ENCODE assay signal across 12 cellular contexts in the genomic region with DNA sequence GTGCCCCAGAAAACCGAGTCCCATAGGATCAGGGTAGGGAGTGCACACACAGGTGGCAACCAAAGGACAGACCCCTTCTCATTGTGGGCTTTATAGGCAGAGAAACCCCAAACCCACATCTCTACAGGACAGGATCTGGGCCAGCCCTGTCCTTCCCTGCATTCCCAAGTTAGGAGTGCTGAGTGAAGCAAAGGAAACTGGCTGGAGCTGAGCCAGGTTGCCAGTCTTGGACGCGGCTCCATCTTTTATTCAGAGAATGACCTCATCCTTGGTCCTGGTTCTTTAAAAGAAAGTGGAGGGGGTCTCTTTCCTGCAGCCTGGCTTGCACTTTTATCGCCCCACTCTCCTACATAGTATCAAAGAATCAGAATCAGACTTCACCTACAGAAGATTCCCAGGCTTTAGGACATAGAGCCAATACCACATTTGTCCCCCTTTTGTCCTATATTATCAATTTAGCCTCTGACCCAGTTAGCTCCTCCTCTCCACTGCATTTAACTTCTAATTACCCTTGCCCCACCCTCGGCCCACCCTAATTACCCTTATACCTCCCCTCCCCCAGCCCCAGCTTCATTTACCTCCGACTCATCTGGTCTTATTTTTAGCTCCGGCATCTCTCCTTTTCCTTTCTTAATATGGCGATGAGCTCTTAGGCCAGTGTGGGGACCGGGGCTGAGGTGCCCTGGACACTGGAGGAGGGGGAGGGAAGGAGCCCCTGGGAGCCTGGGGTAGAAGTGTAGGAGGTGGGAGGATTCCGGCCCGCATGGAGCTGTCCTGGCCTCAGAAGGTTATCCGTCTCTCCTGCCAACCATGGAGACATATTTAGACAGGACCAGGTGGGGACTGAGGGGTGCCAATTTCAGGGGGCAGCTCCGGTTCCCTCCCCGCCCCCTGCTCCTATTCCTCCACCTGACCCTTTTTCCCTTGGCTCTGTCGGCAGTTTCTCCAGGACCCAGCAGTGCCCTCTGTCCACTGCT. TPM values are rescaled to one million over a fixed set of nuclear protein-coding genes. Genes with fewer than 3 reads are reported as not detected.
DNase-seq lines count a peak whose midpoint lies in the region; ATAC-seq and TF ChIP-seq lines count a peak whose summit lies in the region.
"Had no signal": no experiment of that assay in that cellular context is flagged by ENCODE, and none has a peak within 500 bp of the region (broad histone marks: within the 10 kb centered on the region; RNA-seq: fewer than 3 reads in every experiment).

A gene (plus strand): TSS at position 927 of the 977 bp plus-strand sequence. CDS start 177 bp downstream, outside the sequence.

- 58 to 64% (median 61%) methylated on average over 15 of the region's 15 CpGs for WGBS in adrenal gland, 4 donors
- 30 to 36% (median 32%) methylated on average over 15 of the region's 15 CpGs for WGBS in heart left ventricle, 4 donors

- H3K4me1 ChIP-seq in adrenal gland (replicated peaks in 1 of 2) (peaks cover 7 to 9% of the 10 kb centered on the region in 2 donors), heart left ventricle (peaks cover 0 to 42% (median 21%) of the 10 kb centered on the region in 12 donors), gastrocnemius medialis (peaks cover 56 to 66% of the 10 kb centered on the region in 2 donors)

- no peak for TF ChIP-seq POLR2A in adrenal gland (IDR thresholded peaks at IDR 0.05)
- no peak for TF ChIP-seq POLR2A in heart left ventricle (IDR thresholded peaks at IDR 0.05)
- TF ChIP-seq POLR2A in gastrocnemius medialis (IDR thresholded peaks at IDR 0.05): peak in 1 of 2 donors; percentile 64

- intact Hi-C loops in adrenal gland (cut with DNase I): loop anchor here (5.0 to 10.0 kb wide), 4 partner anchors 55 to 185 kb away; no protein-coding TSS in a partner anchor
- intact Hi-C loops in heart left ventricle (cut with DNase I): loop anchor here in 8 of 10 donors (2.0 to 10.0 kb wide), 12 partner anchors 29 to 187 kb away; a partner anchor contains a TSS
- intact Hi-C loops in gastrocnemius medialis (cut with DNase I; ENCODE audit: low total_unique reads): loop anchor here (2.0 to 5.0 kb wide), 3 partner anchors 21 to 152 kb away; a partner anchor contains a TSS

- no peaks in the 10 kb centered on the region for H3K9me3 ChIP-seq in adrenal gland (replicated peaks in 1 of 3)
- H3K9me3 ChIP-seq in heart left ventricle: no peaks in the 10 kb centered on the region
- no peaks in the 10 kb centered on the region for H3K9me3 ChIP-seq in gastrocnemius medialis

- H3K27ac ChIP-seq in adrenal gland (no peak within 1 kb of the TSS), heart left ventricle (peak within 1 kb of the TSS in 11 of 12 donors; percentile 2 to 85 (median 71)), gastrocnemius medialis (peak within 1 kb of the TSS; percentile 90 to 95 (median 92))

- ATAC-seq in heart left ventricle (peak; percentile 16 to 60 (median 42)), gastrocnemius medialis (peak; percentile 52 to 58), HG03342 (IDR thresholded peaks at IDR 0.05; ENCODE audit: unreplicated experiment) (no peak), HG02759 (IDR thresholded peaks at IDR 0.05; ENCODE audit: unreplicated experiment) (no peak)
- ATAC-seq: activated T-helper 17 cell treated with anti-CD3 and anti-CD28 coated beads, Interleukin-2, amount 50 U/mL, for 72 hours; left colon had no signal

- H3K27me3 ChIP-seq in adrenal gland: no peaks in the 10 kb centered on the region
- no peaks in the 10 kb centered on the region for H3K27me3 ChIP-seq in heart left ventricle
- H3K27me3 ChIP-seq in gastrocnemius medialis: no peaks in the 10 kb centered on the region

- in situ Hi-C loops in gastrocnemius medialis (cut with MboI; ENCODE audit: low sequenced_read_pairs in 4 of 4): loop anchor here in 3 of 4 donors (5.0 to 10.0 kb wide), 5 partner anchors 57 to 185 kb away; no protein-coding TSS in a partner anchor

- no peak within 1 kb of the TSS for H3K4me3 ChIP-seq in adrenal gland
- peak within 1 kb of the TSS in 5 of 12 donors; percentile 1 to 34 (median 16) for H3K4me3 ChIP-seq in heart left ventricle
- peak within 1 kb of the TSS; percentile 41 to 54 (median 47) for H3K4me3 ChIP-seq in gastrocnemius medialis

- H3K36me3 ChIP-seq in adrenal gland (replicated peaks in 1 of 2) (no peaks in the 10 kb centered on the region), heart left ventricle (no peaks in the 10 kb centered on the region), gastrocnemius medialis (peaks cover 0 to 11% of the 10 kb centered on the region in 2 donors)

- DNase-seq in ELR (ENCODE audit: low read depth): peak; percentile 43
- peak in 4 of 7 donors; percentile 38 to 72 (median 62) for DNase-seq in adrenal gland
- peak in 4 of 5 donors; percentile 62 to 78 (median 74) for DNase-seq in heart left ventricle
- peak; percentile 45 to 86 for DNase-seq in gastrocnemius medialis
- DNase-seq in iPS-NIHi7 (ENCODE audit: extremely low spot score): no peak
- no peak for DNase-seq in SIG-M5 treated with dmso at 0.1 percent for 504 hours (lab: John Stamatoyannopoulos, UW; ENCODE audit: unreplicated experiment)
- DNase-seq: activated CD4-positive, CD25-positive, alpha-beta regulatory T cell treated with anti-CD3 and anti-CD28 coated beads, Interleukin-2, amount 50 U/mL, for 72 hours; left colon; stimulated activated CD4-positive, alpha-beta T cell treated with anti-CD3 and anti-CD28 coated beads, Interleukin-1b, Interleukin-23, amount 100 ng/mL, for 48 hours had no signal

- TF ChIP-seq CTCF in adrenal gland (IDR thresholded peaks at IDR 0.05) (no peak), heart left ventricle (IDR thresholded peaks at IDR 0.05) (no peak), gastrocnemius medialis (IDR thresholded peaks at IDR 0.05 in 4 of 5, conservative IDR thresholded peaks at IDR 0.05 in 1 of 5) (no peak)

RNA-seq across cellular contexts. Expression of the gene that starts here (rescaled TPM):
- 1 to 10 TPM in 1 of 8 donors, under 1 TPM in 1, not detected in 6; 0.11 to 1.6 TPM for total RNA-seq in adrenal gland
- under 1 TPM in 2 of 3 donors, not detected in 1; 0.16 to 0.17 TPM for polyA plus RNA-seq in adrenal gland
- total RNA-seq in heart left ventricle: 100 to 1,000 TPM in 1 of 9 donors, 10 to 100 TPM in 8; 23.6 to 129 (median 45.9) TPM
- 10 to 100 TPM; 35.4 to 55.9 TPM for polyA plus RNA-seq in heart left ventricle
- 100 to 1,000 TPM; 255 to 894 (median 358) TPM for total RNA-seq in gastrocnemius medialis
- total RNA-seq: activated T-helper 17 cell treated with anti-CD3 and anti-CD28 coated beads, Interleukin-2, amount 50 U/mL, for 72 hours had no signal

Comparison
In these comparisons a context has a peak if more than half of its experiments do, and no peak if none do; other contexts are left out.
1. RNA of the gene that starts here (total RNA-seq): 255 to 894 TPM in gastrocnemius medialis and 23.6 to 129 TPM in heart left ventricle; 0.11 to 1.6 TPM in adrenal gland; every median in the first group is over 4 times any median in the second.
2. RNA of the gene that starts here (polyA plus RNA-seq): 35.4 to 55.9 TPM in heart left ventricle; 0.16 to 0.17 TPM in adrenal gland; every median in the first group is over 10 times any median in the second.
3. DNase-seq: peak in ELR (single experiment), adrenal gland (4 of 7), heart left ventricle (4 of 5) and gastrocnemius medialis (2 of 2); none in iPS-NIHi7 (single experiment) and SIG-M5 treated with dmso at 0.1 percent for 504 hours (single experiment).
4. H3K27ac ChIP-seq: peak in heart left ventricle (11 of 12) and gastrocnemius medialis (4 of 4); none in adrenal gland (0 of 5).
5. H3K4me3 ChIP-seq: peak in gastrocnemius medialis (4 of 4); none in adrenal gland (0 of 4).
6. ATAC-seq: peak in heart left ventricle (4 of 4) and gastrocnemius medialis (2 of 2); none in HG03342 (single experiment) and HG02759 (single experiment).